24 cellular contexts compared by ENCODE assay signal in the genomic region with DNA sequence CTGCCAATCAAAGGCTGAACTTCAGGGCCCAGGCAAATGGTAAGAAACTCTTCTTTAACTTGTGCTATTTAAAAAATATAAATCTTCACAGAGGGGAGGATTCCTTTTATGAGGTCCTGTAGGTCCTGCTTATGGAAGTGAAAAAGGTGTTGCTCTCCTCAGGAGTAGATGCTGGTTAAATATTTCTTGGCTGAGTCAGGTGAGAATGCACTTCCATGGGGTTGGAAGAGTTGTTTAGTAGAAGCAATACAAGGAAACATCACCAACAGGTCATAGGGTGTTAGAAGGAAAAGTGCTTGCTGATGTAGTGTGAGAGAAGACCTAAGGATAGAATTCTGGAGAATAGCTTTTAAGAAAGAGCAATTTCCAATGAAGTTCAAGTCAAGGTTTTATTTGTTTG. TPM values are rescaled to one million over a fixed set of nuclear protein-coding genes. Genes with fewer than 3 reads are reported as not detected.
DNase-seq lines count a peak whose midpoint lies in the region; ATAC-seq and TF ChIP-seq lines count a peak whose summit lies in the region.
"Had no signal": no experiment of that assay in that cellular context is flagged by ENCODE, and none has a peak within 500 bp of the region (broad histone marks: within the 10 kb centered on the region; RNA-seq: fewer than 3 reads in every experiment).

No MANE protein-coding gene starts in this region.

- no peak for ATAC-seq in upper lobe of right lung
- ATAC-seq: activated CD8-positive, alpha-beta T cell treated with anti-CD3 and anti-CD28 coated beads, Interleukin-2, amount 10 ng/mL, durations not matched to agents 7 days and 5 days; left lobe of liver; Panc1 had no signal

- no peak overlapping the region for H3K4me3 Mint-ChIP-seq in nephron
- no peak overlapping the region for H3K4me3 Mint-ChIP-seq in activated T-helper 2 cell treated with anti-CD3 and anti-CD28 coated beads, Interferon-gamma antibody, Interleukin-2, Interleukin-4, amounts not matched to agents 10 μg/mL and 5 μg/mL and 100 μg/mL, durations not matched to agents 14 hours and 24 hours and 36 hours (ENCODE audit: low read depth)
- H3K4me3 Mint-ChIP-seq: activated CD8-positive, alpha-beta T cell treated with anti-CD3 and anti-CD28 coated beads, Interleukin-2, amount 10 ng/mL, durations not matched to agents 7 days and 5 days; activated naive CD4-positive, alpha-beta T cell treated with anti-CD3 and anti-CD28 coated beads, Interleukin-2, amount 50 U/mL, for 24 hours had no signal

- no peaks in the 10 kb centered on the region for H3K9me3 Mint-ChIP-seq in nephron
- no peaks in the 10 kb centered on the region for H3K9me3 Mint-ChIP-seq in activated T-helper 2 cell treated with anti-CD3 and anti-CD28 coated beads, Interferon-gamma antibody, Interleukin-2, Interleukin-4, amounts not matched to agents 10 μg/mL and 5 μg/mL and 100 μg/mL, durations not matched to agents 14 hours and 24 hours and 36 hours
- H3K9me3 Mint-ChIP-seq: activated naive CD4-positive, alpha-beta T cell treated with anti-CD3 and anti-CD28 coated beads, Interleukin-2, amount 50 U/mL, for 24 hours; CD4-positive, CD25-positive, alpha-beta regulatory T cell; type B pancreatic cell had no signal

- H3K27ac Mint-ChIP-seq in nephron = peak overlapping the region; percentile 5 to 83 (median 69)
- no peak overlapping the region for H3K27ac Mint-ChIP-seq in activated T-helper 2 cell treated with anti-CD3 and anti-CD28 coated beads, Interferon-gamma antibody, Interleukin-2, Interleukin-4, amounts not matched to agents 10 μg/mL and 5 μg/mL and 100 μg/mL, durations not matched to agents 14 hours and 24 hours and 36 hours
- H3K27ac Mint-ChIP-seq: activated CD8-positive, alpha-beta T cell treated with anti-CD3 and anti-CD28 coated beads, Interleukin-2, amount 10 ng/mL, durations not matched to agents 7 days and 5 days; activated naive CD4-positive, alpha-beta T cell treated with anti-CD3 and anti-CD28 coated beads, Interleukin-2, amount 50 U/mL, for 24 hours; CD4-positive, CD25-positive, alpha-beta regulatory T cell had no signal

- no peaks in the 10 kb centered on the region for H3K27me3 Mint-ChIP-seq in nephron (ENCODE audit: low read depth)
- H3K27me3 Mint-ChIP-seq in activated T-helper 2 cell treated with anti-CD3 and anti-CD28 coated beads, Interferon-gamma antibody, Interleukin-2, Interleukin-4, amounts not matched to agents 10 μg/mL and 5 μg/mL and 100 μg/mL, durations not matched to agents 14 hours and 24 hours and 36 hours (ENCODE audit: low read depth) = peaks cover 2% of the 10 kb centered on the region
- H3K27me3 Mint-ChIP-seq: activated naive CD4-positive, alpha-beta T cell treated with anti-CD3 and anti-CD28 coated beads, Interleukin-2, amount 50 U/mL, for 24 hours; type B pancreatic cell had no signal

- peaks cover 25% of the 10 kb centered on the region for H3K4me1 Mint-ChIP-seq in nephron
- peaks cover 10% of the 10 kb centered on the region for H3K4me1 Mint-ChIP-seq in activated T-helper 2 cell treated with anti-CD3 and anti-CD28 coated beads, Interferon-gamma antibody, Interleukin-2, Interleukin-4, amounts not matched to agents 10 μg/mL and 5 μg/mL and 100 μg/mL, durations not matched to agents 14 hours and 24 hours and 36 hours (ENCODE audit: low read depth)

- intact Hi-C loops in upper lobe of right lung (cut with DNase I) = no loop called here
- intact Hi-C loops in activated T-helper 2 cell treated with anti-CD3 and anti-CD28 coated beads, Interferon-gamma antibody, Interleukin-2, Interleukin-4, amounts not matched to agents 10 μg/mL and 5 μg/mL and 100 μg/mL, durations not matched to agents 14 hours and 24 hours and 36 hours (cut with micrococcal nuclease) = no loop called here

- H3K4me1 ChIP-seq in upper lobe of right lung (peaks cover 5% of the 10 kb centered on the region), Peyer's patch (peaks cover 0 to 27% (median 9%) of the 10 kb centered on the region in 4 donors)
- H3K4me1 ChIP-seq: psoas muscle had no signal

- H3K9me3 ChIP-seq in upper lobe of right lung (no peaks in the 10 kb centered on the region), Peyer's patch (no peaks in the 10 kb centered on the region)
- H3K9me3 ChIP-seq: neutrophil, psoas muscle had no signal

- H3K27ac ChIP-seq in upper lobe of right lung (peak overlapping the region; percentile 67), Peyer's patch (peak overlapping the region in 1 of 4 donors; percentile 15)
- H3K27ac ChIP-seq: neutrophil, psoas muscle, WERI-Rb-1 had no signal

- no peak for TF ChIP-seq POLR2A in Peyer's patch (IDR thresholded peaks at IDR 0.05)

- H3K36me3 ChIP-seq in upper lobe of right lung (no peaks in the 10 kb centered on the region), Peyer's patch (no peaks in the 10 kb centered on the region)
- H3K36me3 ChIP-seq: neutrophil, WERI-Rb-1 had no signal

- DNase-seq in NCI-H526 treated with DMSO at 0.1 percent for 48 hours (lab: John Stamatoyannopoulos, UW) (peak; percentile 52), NCI-H526 (lab: John Stamatoyannopoulos, UW) (no peak), epithelial cell of esophagus (ENCODE audit: low read depth) (peak; percentile 37), upper lobe of right lung (no peak), Peyer's patch (no peak)
- no peak for DNase-seq in NK-92 treated with Interleukin-12 subunit alpha and Interleukin-12 subunit beta, amount 100 ng/mL, for 24 hours (lab: John Stamatoyannopoulos, UW)
- no peak for DNase-seq in activated T-helper 2 cell treated with anti-CD3 and anti-CD28 coated beads, Interferon-gamma antibody, Interleukin-2, Interleukin-4, amounts not matched to agents 10 μg/mL and 5 μg/mL and 100 μg/mL, durations not matched to agents 14 hours and 24 hours and 36 hours (ENCODE audit: low spot score)
- DNase-seq: activated CD4-positive, alpha-beta T cell treated with anti-CD3 and anti-CD28 coated beads for 4 hours; activated CD8-positive, alpha-beta T cell treated with anti-CD3 and anti-CD28 coated beads, Interleukin-2, amount 10 ng/mL, durations not matched to agents 7 days and 5 days; CD4-positive, CD25-positive, alpha-beta regulatory T cell; GOT3; hypothalamus; NCI-H524 treated with DMSO at 0.1 percent for 48 hours; psoas muscle; stimulated activated CD4-positive, alpha-beta T cell treated with anti-CD3 and anti-CD28 coated beads, Interleukin-4, amount 100 ng/mL, for 24 hours; SW 1271; T-helper 9 cell; WERI-Rb-1 had no signal

- H3K36me3 Mint-ChIP-seq in nephron (ENCODE audit: low read depth) = no peaks in the 10 kb centered on the region
- no peaks in the 10 kb centered on the region for H3K36me3 Mint-ChIP-seq in activated T-helper 2 cell treated with anti-CD3 and anti-CD28 coated beads, Interferon-gamma antibody, Interleukin-2, Interleukin-4, amounts not matched to agents 10 μg/mL and 5 μg/mL and 100 μg/mL, durations not matched to agents 14 hours and 24 hours and 36 hours (ENCODE audit: low read depth)
- H3K36me3 Mint-ChIP-seq: activated naive CD4-positive, alpha-beta T cell treated with anti-CD3 and anti-CD28 coated beads, Interleukin-2, amount 50 U/mL, for 24 hours; type B pancreatic cell had no signal

- no peak overlapping the region for H3K4me3 ChIP-seq in epithelial cell of esophagus (ENCODE audit: low read length)
- no peak overlapping the region for H3K4me3 ChIP-seq in upper lobe of right lung
- H3K4me3 ChIP-seq in Peyer's patch = no peak overlapping the region
- H3K4me3 ChIP-seq: psoas muscle had no signal

- TF ChIP-seq CTCF in epithelial cell of esophagus (IDR thresholded peaks at IDR 0.05; ENCODE audit: insufficient read depth, low read depth, low read length, missing control alignments) = no peak
- TF ChIP-seq CTCF in nephron (IDR thresholded peaks at IDR 0.05; ENCODE audit: unreplicated experiment in 3 of 3) = no peak
- no peak for TF ChIP-seq CTCF in upper lobe of right lung (IDR thresholded peaks at IDR 0.05)
- no peak for TF ChIP-seq CTCF in Peyer's patch (IDR thresholded peaks at IDR 0.05)

- H3K27me3 ChIP-seq in upper lobe of right lung (no peaks in the 10 kb centered on the region), Peyer's patch (no peaks in the 10 kb centered on the region)
- H3K27me3 ChIP-seq: neutrophil had no signal

RNA-seq across cellular contexts. Expression of a gene that starts 42.2 kb away (rescaled TPM):
- total RNA-seq in upper lobe of right lung = 628 TPM
- 196 and 200 TPM in 2 replicates for total RNA-seq in activated T-helper 2 cell treated with anti-CD3 and anti-CD28 coated beads, Interferon-gamma antibody, Interleukin-2, Interleukin-4, amounts not matched to agents 10 μg/mL and 5 μg/mL and 100 μg/mL, durations not matched to agents 14 hours and 24 hours and 36 hours
- 1,000 to 10,000 TPM in 3 of 4 donors, 100 to 1,000 TPM in 1; 229 to 4,700 (median 2,986) TPM for total RNA-seq in Peyer's patch

Comparison
In these comparisons a context has a peak if more than half of its experiments do, and no peak if none do; other contexts are left out.
1. DNase-seq: peak in NCI-H526 treated with DMSO at 0.1 percent for 48 hours (single experiment) and epithelial cell of esophagus (single experiment); none in NCI-H526 (0 of 2), upper lobe of right lung (single experiment), NK-92 treated with Interleukin-12 subunit alpha and Interleukin-12 subunit beta, amount 100 ng/mL, for 24 hours (single experiment), activated T-helper 2 cell treated with anti-CD3 and anti-CD28 coated beads, Interferon-gamma antibody, Interleukin-2, Interleukin-4, amounts not matched to agents 10 μg/mL and 5 μg/mL and 100 μg/mL, durations not matched to agents 14 hours and 24 hours and 36 hours (single experiment) and Peyer's patch (0 of 3).